In the genomic region with DNA sequence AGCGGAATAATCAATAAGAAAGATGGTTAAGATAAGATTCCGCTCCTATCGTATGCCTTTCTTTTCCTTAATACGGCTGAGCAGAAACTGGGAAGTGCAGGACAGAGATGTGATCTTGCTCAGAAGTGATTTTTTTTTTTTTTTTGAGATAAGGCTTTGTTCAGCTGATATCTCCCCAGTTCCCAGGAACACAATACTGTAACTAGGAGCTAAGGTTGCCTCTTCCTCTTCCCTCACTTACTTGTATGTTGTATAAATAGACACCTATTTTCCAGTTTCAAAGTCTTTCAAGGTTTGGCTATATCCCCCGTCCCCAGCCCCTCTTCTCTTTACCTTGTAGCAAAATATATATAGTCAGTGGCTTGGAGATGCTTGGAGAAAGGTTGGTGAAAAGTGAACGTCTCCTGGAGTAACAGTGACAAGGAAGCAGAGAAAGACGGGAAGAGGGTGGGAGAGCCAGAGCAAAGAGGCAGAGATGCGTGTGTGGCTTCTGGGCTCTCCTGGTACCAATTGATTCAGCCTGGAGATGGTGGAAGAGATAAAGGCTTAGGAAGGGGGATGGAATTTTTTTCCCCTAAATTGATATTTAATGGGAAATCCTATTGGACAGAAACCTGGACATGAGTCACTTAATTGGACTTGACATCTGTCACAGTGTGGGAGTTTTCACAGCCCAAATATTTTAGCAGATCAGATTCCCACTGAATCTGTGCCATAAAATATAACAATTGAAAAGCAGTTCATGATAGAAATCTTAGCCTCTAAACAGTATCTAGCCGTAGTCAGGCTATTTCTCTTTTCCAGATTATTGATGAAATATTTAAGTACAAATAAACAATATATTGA, we compare ENCODE assay signal across 16 cellular contexts. TPM values are rescaled to one million over a fixed set of nuclear protein-coding genes. Genes with fewer than 3 reads are reported as not detected.
A peak's percentile ranks its signal among the peaks of the same experiment; 100 is the strongest.
DNase-seq lines count a peak whose midpoint lies in the region; FAIRE-seq and TF ChIP-seq lines count a peak whose summit lies in the region.
"Had no signal": no experiment of that assay in that cellular context is flagged by ENCODE, and none has a peak within 500 bp of the region (broad histone marks: within the 10 kb centered on the region; RNA-seq: fewer than 3 reads in every experiment).

TSS of gene NHLH2 (minus strand) at position 512 of the 846 bp plus-strand sequence. CDS start 2,754 bp downstream, outside the sequence.

- H3K4me3 ChIP-seq in dorsolateral prefrontal cortex = peak within 1 kb of the TSS in 51 of 59 donors; percentile 14 to 81 (median 61)

- CTCF ChIA-PET in activated CD4-positive, alpha-beta T cell treated with anti-CD3 and anti-CD28 coated beads, Interleukin-2, amount 10 ng/mL, durations not matched to agents 7 days and 5 days (lab: Charles Lee) = interaction anchor here (0.6 kb wide), 2 partner anchors 106 to 127 kb away, joined by 3 to 4 read pairs; no protein-coding TSS in a partner anchor

- H2AK5ac ChIP-seq in H9 (ENCODE audit: insufficient read length, low read length) = no peak within 1 kb of the TSS

- no peak within 1 kb of the TSS for H3K56ac ChIP-seq in H9 (ENCODE audit: insufficient read length, low read depth, low read length)

- no peak within 1 kb of the TSS for H3K14ac ChIP-seq in H9 (ENCODE audit: insufficient read depth, low read length)

- H3T11ph ChIP-seq in H9 (ENCODE audit: low read length) = no peak within 1 kb of the TSS

- no peak within 1 kb of the TSS for H3K4ac ChIP-seq in H9 (ENCODE audit: low read depth, low read length)

- peaks cover 35% of the 10 kb centered on the region for H3K27me3 Mint-ChIP-seq in H9 (ENCODE audit: low read depth)
- H3K27me3 Mint-ChIP-seq in neural crest cell (ENCODE audit: low read depth) = peaks cover 88% of the 10 kb centered on the region
- H3K27me3 Mint-ChIP-seq in activated CD4-positive, alpha-beta T cell treated with anti-CD3 and anti-CD28 coated beads, Interleukin-2, amount 10 ng/mL, durations not matched to agents 7 days and 5 days = peaks cover 71% of the 10 kb centered on the region

- no peak within 1 kb of the TSS for H3K18ac ChIP-seq in H9 (ENCODE audit: insufficient read length, low read depth, low read length)

- no peak within 1 kb of the TSS for H2AFZ ChIP-seq in H9 (ENCODE audit: low read length)

- H4K8ac ChIP-seq in H9 (replicated peaks; ENCODE audit: insufficient read length, low read depth, low read length) = no peak within 1 kb of the TSS

- H3K79me1 ChIP-seq in H9 (ENCODE audit: insufficient read depth, low read depth, low read length, poor library complexity, severe bottlenecking) = no peaks in the 10 kb centered on the region

- no peak for TF ChIP-seq POLR2A in GM12891 (IDR thresholded peaks at IDR 0.05; ENCODE audit: low read depth, low read length)

- H2BK20ac ChIP-seq in H9 (ENCODE audit: low read depth, low read length, poor library complexity, severe bottlenecking) = no peak within 1 kb of the TSS

- H3K79me2 ChIP-seq in H9 (ENCODE audit: insufficient read depth, low read length) = no peaks in the 10 kb centered on the region

- peaks cover 2% of the 10 kb centered on the region; the same call in 1 of the 2 replicates for H3K27me3 ChIP-seq in H9 (ENCODE audit: insufficient read depth, low read length)
- peaks cover 0 to 82% (median 51%) of the 10 kb centered on the region in 45 donors for H3K27me3 ChIP-seq in dorsolateral prefrontal cortex

- no peak for TF ChIP-seq CTCF in H9 (conservative IDR thresholded peaks at IDR 0.05)
- TF ChIP-seq CTCF in dorsolateral prefrontal cortex (IDR thresholded peaks at IDR 0.05 in 54 of 56, conservative IDR thresholded peaks at IDR 0.05 in 2 of 56; ENCODE audit: low read depth in 1 of 56, partially characterized antibody in 56 of 56) = no peak
- no peak for TF ChIP-seq CTCF in neural crest cell (conservative IDR thresholded peaks at IDR 0.05)

- H4K91ac ChIP-seq in H9 (ENCODE audit: insufficient read length, low read depth, low read length) = no peak within 1 kb of the TSS

- no peak within 1 kb of the TSS for H2BK5ac ChIP-seq in H9 (ENCODE audit: insufficient read length, low read length)

- WGBS in H9 (ENCODE audit: extremely low coverage, insufficient read length, low lambda C conversion rate) = no CpG with 5 or more reads among the region's 9 CpGs

- no peak within 1 kb of the TSS for H2BK12ac ChIP-seq in H9 (ENCODE audit: insufficient read length, low read depth, low read length)

- H3K36me3 Mint-ChIP-seq in H9 (ENCODE audit: insufficient read depth in 1 of 3, low read depth in 3 of 3) = no peaks in the 10 kb centered on the region
- H3K36me3 Mint-ChIP-seq in neural crest cell (ENCODE audit: low read depth) = no peaks in the 10 kb centered on the region
- peaks cover 2% of the 10 kb centered on the region for H3K36me3 Mint-ChIP-seq in activated CD4-positive, alpha-beta T cell treated with anti-CD3 and anti-CD28 coated beads, Interleukin-2, amount 10 ng/mL, durations not matched to agents 7 days and 5 days (ENCODE audit: low read depth)

- POLR2A ChIA-PET in activated CD4-positive, alpha-beta T cell treated with anti-CD3 and anti-CD28 coated beads, Interleukin-2, amount 10 ng/mL, durations not matched to agents 7 days and 5 days (lab: Charles Lee) = no interaction called here

- no peaks in the 10 kb centered on the region for H3K9me3 ChIP-seq in H9 (ENCODE audit: control insufficient read depth, low read depth, low read length)
- H3K9me3 ChIP-seq: upper lobe of left lung had no signal

- DNase-seq in H9 = no peak
- peak; percentile 96 for DNase-seq in NCI-H2171 treated with DMSO at 0.1 percent for 48 hours (lab: John Stamatoyannopoulos, UW)
- peak in 1 of 10 donors; percentile 34 for DNase-seq in dorsolateral prefrontal cortex
- DNase-seq in neural crest cell (ENCODE audit: low read depth, low spot score) = no peak
- DNase-seq in GM12891 (ENCODE audit: insufficient read length, low spot score) = no peak
- DNase-seq in RPMI8226 = no peak
- DNase-seq in activated CD4-positive, alpha-beta T cell treated with anti-CD3 and anti-CD28 coated beads, Interleukin-2, amount 10 ng/mL, durations not matched to agents 7 days and 5 days = no peak
- DNase-seq: activated CD8-positive, alpha-beta T cell treated with anti-CD3 and anti-CD28 coated beads for 36 hours; aorta; right cardiac atrium; stimulated activated CD4-positive, alpha-beta T cell treated with anti-CD3 and anti-CD28 coated beads, Interleukin-4, amount 100 ng/mL, for 24 hours; upper lobe of left lung had no signal

- no peak within 1 kb of the TSS for H4K5ac ChIP-seq in H9 (ENCODE audit: insufficient read length, low read depth, low read length)

- no peaks in the 10 kb centered on the region for H4K20me1 ChIP-seq in H9 (ENCODE audit: control insufficient read depth, insufficient read depth, insufficient read length)

- H3K4me1 ChIP-seq in H9 (ENCODE audit: insufficient read depth, low read length) = no peaks in the 10 kb centered on the region

- no peak within 1 kb of the TSS for H3K27ac Mint-ChIP-seq in H9
- no peak within 1 kb of the TSS for H3K27ac Mint-ChIP-seq in neural crest cell (ENCODE audit: unreplicated experiment)
- no peak within 1 kb of the TSS for H3K27ac Mint-ChIP-seq in activated CD4-positive, alpha-beta T cell treated with anti-CD3 and anti-CD28 coated beads, Interleukin-2, amount 10 ng/mL, durations not matched to agents 7 days and 5 days
- H3K27ac Mint-ChIP-seq: activated CD8-positive, alpha-beta T cell treated with anti-CD3 and anti-CD28 coated beads for 36 hours had no signal

- no peak within 1 kb of the TSS for H2BK15ac ChIP-seq in H9 (ENCODE audit: low read depth, low read length)

- H3K27ac ChIP-seq in H9 (ENCODE audit: insufficient read length, low read depth, low read length) (no peak within 1 kb of the TSS), dorsolateral prefrontal cortex (peak within 1 kb of the TSS in 37 of 59 donors; percentile 20 to 94 (median 89))
- H3K27ac ChIP-seq: C4-2B, coronary artery, upper lobe of left lung had no signal

- H3K4me3 Mint-ChIP-seq in H9 = peak within 1 kb of the TSS; percentile 81 to 90
- H3K4me3 Mint-ChIP-seq in neural crest cell = peak within 1 kb of the TSS; percentile 86
- no peak within 1 kb of the TSS for H3K4me3 Mint-ChIP-seq in activated CD4-positive, alpha-beta T cell treated with anti-CD3 and anti-CD28 coated beads, Interleukin-2, amount 10 ng/mL, durations not matched to agents 7 days and 5 days

- H3K4me1 Mint-ChIP-seq in H9 (peaks cover 15 to 28% of the 10 kb centered on the region in 2 experiments), neural crest cell (peaks cover 8% of the 10 kb centered on the region)
- peaks cover 6% of the 10 kb centered on the region for H3K4me1 Mint-ChIP-seq in activated CD4-positive, alpha-beta T cell treated with anti-CD3 and anti-CD28 coated beads, Interleukin-2, amount 10 ng/mL, durations not matched to agents 7 days and 5 days

- H3K4me2 ChIP-seq in H9 (ENCODE audit: insufficient read depth, insufficient read length, low read length) = no peak within 1 kb of the TSS

- intact Hi-C loops in dorsolateral prefrontal cortex (cut with DNase I) = no loop called here

- no peak for FAIRE-seq in GM12891 (lab: Jason Lieb, UNC)
- FAIRE-seq: HTR-8/SVneo had no signal

- no peaks in the 10 kb centered on the region; a peak in 2 of 5 replicates for H3K9me3 Mint-ChIP-seq in H9
- H3K9me3 Mint-ChIP-seq in neural crest cell = no peaks in the 10 kb centered on the region
- H3K9me3 Mint-ChIP-seq in activated CD4-positive, alpha-beta T cell treated with anti-CD3 and anti-CD28 coated beads, Interleukin-2, amount 10 ng/mL, durations not matched to agents 7 days and 5 days = peaks cover 7% of the 10 kb centered on the region
- H3K9me3 Mint-ChIP-seq: activated CD8-positive, alpha-beta T cell treated with anti-CD3 and anti-CD28 coated beads for 36 hours had no signal

- H2BK120ac ChIP-seq in H9 (ENCODE audit: low read depth, low read length, poor library complexity, severe bottlenecking) = no peak within 1 kb of the TSS

- peaks cover 22% of the 10 kb centered on the region for H3K23me2 ChIP-seq in H9 (ENCODE audit: insufficient read length, low read depth, low read length, poor library complexity, severe bottlenecking)

- no peak within 1 kb of the TSS for H3K9ac ChIP-seq in H9 (ENCODE audit: extremely low read depth, insufficient read length, low read length)

- H3K23ac ChIP-seq in H9 (ENCODE audit: insufficient read length, low read depth, low read length) = no peak within 1 kb of the TSS

TF ChIP-seq in GM12891, 5 proteins besides CTCF, POLR2A, EP300 and RAD21:
- TF ChIP-seq SPI1 (IDR thresholded peaks at IDR 0.05; ENCODE audit: low read depth, low read length) (no peak), POU2F2 (IDR thresholded peaks at IDR 0.05; ENCODE audit: low read depth, low read length) (no peak), TAF1 (IDR thresholded peaks at IDR 0.05; ENCODE audit: low read depth, low read length) (no peak), POLR2AphosphoS5 (IDR thresholded peaks at IDR 0.05; ENCODE audit: low read depth, low read length) (no peak)

RNA-seq across cellular contexts. Expression of gene NHLH2, which starts in this region (rescaled TPM):
- total RNA-seq in H9 (2021) (1.1 and 1.2 TPM in 2 replicates), dorsolateral prefrontal cortex (1 to 10 TPM in 97 of 120 experiments, under 1 TPM in 23; 0.25 to 5.9 (median 1.7) TPM), neural crest cell (8.4 and 8.7 TPM in 2 replicates)
- polyA plus RNA-seq in GM12891 (2012; ENCODE audit: low read depth, missing spikeins) = not detected
- total RNA-seq in activated CD4-positive, alpha-beta T cell treated with anti-CD3 and anti-CD28 coated beads, Interleukin-2, amount 10 ng/mL, durations not matched to agents 7 days and 5 days = not detected
- total RNA-seq: activated CD8-positive, alpha-beta T cell treated with anti-CD3 and anti-CD28 coated beads for 36 hours; aorta; liver; right cardiac atrium had no signal
- polyA plus RNA-seq: aorta, liver, right cardiac atrium had no signal
